17 cellular contexts compared by ENCODE assay signal in the genomic region with DNA sequence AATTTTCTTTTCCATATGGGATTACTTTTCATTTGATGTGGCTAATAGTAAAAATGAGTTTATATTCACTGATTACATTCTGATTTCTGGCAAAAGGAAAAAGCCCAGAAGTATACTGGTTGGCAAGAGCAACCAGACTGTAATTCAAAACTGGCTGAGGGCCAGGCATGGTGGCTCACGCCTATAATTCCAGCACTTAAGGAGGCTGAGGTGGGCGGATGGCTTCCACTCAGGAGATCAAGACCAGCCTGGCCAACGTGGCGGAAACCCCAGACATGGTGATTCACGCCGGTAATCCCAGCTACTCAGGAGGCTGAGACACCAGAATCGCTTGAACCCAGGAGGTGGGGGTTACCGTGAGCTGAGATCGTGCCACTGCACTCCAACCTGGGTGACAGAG. TPM values are rescaled to one million over a fixed set of nuclear protein-coding genes. Genes with fewer than 3 reads are reported as not detected.
DNase-seq lines count a peak whose midpoint lies in the region; ATAC-seq and TF ChIP-seq lines count a peak whose summit lies in the region.
"Had no signal": no experiment of that assay in that cellular context is flagged by ENCODE, and none has a peak within 500 bp of the region (broad histone marks: within the 10 kb centered on the region; RNA-seq: fewer than 3 reads in every experiment).

No MANE protein-coding gene starts in this region.

- in situ Hi-C loops in IMR-90 (cut with MboI; ENCODE audit: low sequenced_read_pairs), result no loop called here

- TF ChIP-seq CTCF in IMR-90 (conservative IDR thresholded peaks at IDR 0.05; ENCODE audit: low read depth, low read length) (no peak), fibroblast of villous mesenchyme (IDR thresholded peaks at IDR 0.05; ENCODE audit: insufficient read depth, low read depth, low read length) (no peak)

- H3K4ac ChIP-seq in IMR-90 (ENCODE audit: low read depth, low read length), result no peak overlapping the region

- no peaks in the 10 kb centered on the region for H3K9me3 ChIP-seq in IMR-90 (ENCODE audit: control insufficient read depth, insufficient read depth, low read length)
- no peaks in the 10 kb centered on the region for H3K9me3 ChIP-seq in adipocyte (ENCODE audit: control insufficient read depth, low read length)
- H3K9me3 ChIP-seq: Peyer's patch had no signal

- no peak overlapping the region for H3K4me3 ChIP-seq in IMR-90 (ENCODE audit: insufficient read depth, low read depth, low read length)
- no peak overlapping the region for H3K4me3 ChIP-seq in adipocyte (ENCODE audit: low read length)
- no peak overlapping the region for H3K4me3 ChIP-seq in fibroblast of villous mesenchyme (ENCODE audit: low read depth, low read length)
- H3K4me3 ChIP-seq: Peyer's patch had no signal

- peaks cover 4% of the 10 kb centered on the region; the same call in 1 of the 2 replicates for H3K4me1 ChIP-seq in IMR-90 (ENCODE audit: control insufficient read depth, insufficient read depth, low read length)
- H3K4me1 ChIP-seq in adipocyte (ENCODE audit: control insufficient read depth, insufficient read depth, low read length), result peaks cover 9% of the 10 kb centered on the region
- H3K4me1 ChIP-seq: Peyer's patch had no signal

- CTCF ChIA-PET in IMR-90 (lab: Yijun Ruan, JAX), result interaction anchor here (1.0 kb wide), 1 partner anchor 9 kb away, joined by 3 read pairs; no protein-coding TSS in a partner anchor
- CTCF ChIA-PET in activated CD4-positive, alpha-beta memory T cell treated with anti-CD3 and anti-CD28 coated beads, Interleukin-2, amount 10 ng/mL, durations not matched to agents 7 days and 5 days (lab: Charles Lee), result interaction anchor here (0.9 kb wide), 1 partner anchor 9 kb away, joined by 4 read pairs; no protein-coding TSS in a partner anchor

- no peak overlapping the region; the same call in 1 of the 2 replicates for H2AK5ac ChIP-seq in IMR-90 (ENCODE audit: low read depth, low read length)

- H3K4me1 Mint-ChIP-seq in activated CD4-positive, alpha-beta memory T cell treated with anti-CD3 and anti-CD28 coated beads, Interleukin-2, amount 10 ng/mL, durations not matched to agents 7 days and 5 days, result no peaks in the 10 kb centered on the region
- H3K4me1 Mint-ChIP-seq: stimulated activated naive B cell treated with anti-CD40 and anti-IgM and Interleukin-4, amounts not matched to agents 10 μg/mL and 1 μg/mL and 100 μg/mL, for 72 hours had no signal

- no peaks in the 10 kb centered on the region for H4K20me1 ChIP-seq in IMR-90 (ENCODE audit: insufficient read depth, low read length)

- H3K79me1 ChIP-seq in IMR-90 (ENCODE audit: low read depth in 1 of 2, low read length in 2 of 2), result peaks cover 12 to 38% of the 10 kb centered on the region in 2 experiments; a peak in 3 of 4 replicates

- dilution Hi-C loops in IMR-90 (cut with HindIII; ENCODE audit: low sequenced_read_pairs, unreplicated experiment), result no loop called here

- ATAC-seq in IMR-90 (ENCODE audit: low read depth) (peak; percentile 42; the same call in 1 of the 2 replicates), HG02759 (IDR thresholded peaks at IDR 0.05; ENCODE audit: unreplicated experiment) (no peak)
- ATAC-seq: HCT116; stimulated activated naive B cell treated with anti-CD40 and anti-IgM and Interleukin-4, amounts not matched to agents 10 μg/mL and 1 μg/mL and 100 μg/mL, for 72 hours had no signal

- H3K36me3 ChIP-seq in IMR-90 (ENCODE audit: control insufficient read depth, insufficient read depth, low read length), result peaks cover 15% of the 10 kb centered on the region
- H3K36me3 ChIP-seq in adipocyte (ENCODE audit: control insufficient read depth, insufficient read depth, low read length, severe bottlenecking), result no peaks in the 10 kb centered on the region
- H3K36me3 ChIP-seq: Peyer's patch had no signal

- no TSS peak for BruUV-seq in IMR-90 (replicated peaks; lab: Mats Ljungman, UMichigan)

- no peaks in the 10 kb centered on the region for H3K27me3 Mint-ChIP-seq in activated CD4-positive, alpha-beta memory T cell treated with anti-CD3 and anti-CD28 coated beads, Interleukin-2, amount 10 ng/mL, durations not matched to agents 7 days and 5 days
- H3K27me3 Mint-ChIP-seq: activated CD4-positive, alpha-beta memory T cell treated with anti-CD3 and anti-CD28 coated beads for 36 hours; stimulated activated naive B cell treated with anti-CD40 and anti-IgM and Interleukin-4, amounts not matched to agents 10 μg/mL and 1 μg/mL and 100 μg/mL, for 72 hours had no signal

- no peak overlapping the region for H3K23ac ChIP-seq in IMR-90 (ENCODE audit: low read depth, low read length)

- H3K14ac ChIP-seq in IMR-90 (replicated peaks; ENCODE audit: low read depth, low read length), result no peak overlapping the region

- no peak overlapping the region for H2BK5ac ChIP-seq in IMR-90 (ENCODE audit: low read depth, low read length, poor library complexity, severe bottlenecking)

- no peak overlapping the region for H2BK20ac ChIP-seq in IMR-90 (ENCODE audit: low read depth, low read length)

- 66% methylated on average over 5 of the region's 9 CpGs; no CpG with 5 or more reads in 1 of the 2 experiments for WGBS in IMR-90 (ENCODE audit: extremely low coverage in 2 of 2, insufficient read length in 1 of 2), 2 experiments

- H2AFZ ChIP-seq in IMR-90 (replicated peaks; ENCODE audit: low read length, poor library complexity), result no peak overlapping the region

- no peak overlapping the region for H4K5ac ChIP-seq in IMR-90 (ENCODE audit: low read depth, low read length)

- H3K27ac Mint-ChIP-seq in activated CD4-positive, alpha-beta memory T cell treated with anti-CD3 and anti-CD28 coated beads, Interleukin-2, amount 10 ng/mL, durations not matched to agents 7 days and 5 days, result no peak overlapping the region
- H3K27ac Mint-ChIP-seq: activated CD4-positive, alpha-beta memory T cell treated with anti-CD3 and anti-CD28 coated beads for 36 hours; stimulated activated naive B cell treated with anti-CD40 and anti-IgM and Interleukin-4, amounts not matched to agents 10 μg/mL and 1 μg/mL and 100 μg/mL, for 72 hours had no signal

- no peaks in the 10 kb centered on the region for H3K9me3 Mint-ChIP-seq in activated CD4-positive, alpha-beta memory T cell treated with anti-CD3 and anti-CD28 coated beads, Interleukin-2, amount 10 ng/mL, durations not matched to agents 7 days and 5 days
- H3K9me3 Mint-ChIP-seq: activated CD4-positive, alpha-beta memory T cell treated with anti-CD3 and anti-CD28 coated beads for 36 hours; stimulated activated naive B cell treated with anti-CD40 and anti-IgM and Interleukin-4, amounts not matched to agents 10 μg/mL and 1 μg/mL and 100 μg/mL, for 72 hours had no signal

- no peak for TF ChIP-seq RAD21 in IMR-90 (IDR thresholded peaks at IDR 0.05; ENCODE audit: low read length)

- H3K4me2 ChIP-seq in IMR-90 (ENCODE audit: low read depth, low read length), result no peak overlapping the region

- POLR2A ChIA-PET in IMR-90 (lab: Charles Lee; ENCODE audit: unreplicated experiment), result no interaction called here
- POLR2A ChIA-PET in activated CD4-positive, alpha-beta memory T cell treated with anti-CD3 and anti-CD28 coated beads, Interleukin-2, amount 10 ng/mL, durations not matched to agents 7 days and 5 days (lab: Charles Lee), result interaction anchor here (1.1 kb wide), 1 partner anchor 15 kb away, joined by 4 read pairs; the partner anchor contains the start of gene SYT11

- H2BK15ac ChIP-seq in IMR-90 (ENCODE audit: low read depth, low read length), result no peak overlapping the region

- H3K36me3 Mint-ChIP-seq in activated CD4-positive, alpha-beta memory T cell treated with anti-CD3 and anti-CD28 coated beads, Interleukin-2, amount 10 ng/mL, durations not matched to agents 7 days and 5 days (ENCODE audit: low read depth), result peaks cover 20% of the 10 kb centered on the region

- intact Hi-C loops in IMR-90 (cut with micrococcal nuclease), result no loop called here

- H3K4me3 Mint-ChIP-seq in activated CD4-positive, alpha-beta memory T cell treated with anti-CD3 and anti-CD28 coated beads, Interleukin-2, amount 10 ng/mL, durations not matched to agents 7 days and 5 days, result no peak overlapping the region
- H3K4me3 Mint-ChIP-seq: activated CD4-positive, alpha-beta memory T cell treated with anti-CD3 and anti-CD28 coated beads for 36 hours; stimulated activated naive B cell treated with anti-CD40 and anti-IgM and Interleukin-4, amounts not matched to agents 10 μg/mL and 1 μg/mL and 100 μg/mL, for 72 hours had no signal

- H3K18ac ChIP-seq in IMR-90 (ENCODE audit: low read depth, low read length), result no peak overlapping the region

- TF ChIP-seq POLR2A in IMR-90 (IDR thresholded peaks at IDR 0.05; ENCODE audit: low read depth, low read length), result no peak

- H3K27ac ChIP-seq in IMR-90 (ENCODE audit: insufficient read depth, low read length), result no peak overlapping the region
- H3K27ac ChIP-seq: Peyer's patch had no signal

- H4K8ac ChIP-seq in IMR-90 (ENCODE audit: low read depth in 2 of 2, low read length in 2 of 2), result no peak overlapping the region

- H3K9me1 ChIP-seq in IMR-90 (ENCODE audit: insufficient read depth, low read length), result 0 out of 2 replicates have a peak, but pooled peaks cover 3% of the 10 kb centered on the region

- peak overlapping the region; percentile 10 for H2AK9ac ChIP-seq in IMR-90 (replicated peaks; ENCODE audit: low read depth, low read length, poor library complexity)

- H3K27me3 ChIP-seq in IMR-90 (ENCODE audit: control insufficient read depth, insufficient read depth, low read length) (no peaks in the 10 kb centered on the region), adipocyte (replicated peaks; ENCODE audit: control insufficient read depth, insufficient read depth, low read length) (no peaks in the 10 kb centered on the region)
- H3K27me3 ChIP-seq: Peyer's patch had no signal

- DNase-seq in A172 (ENCODE audit: low spot score), result peak; percentile 79
- DNase-seq in IMR-90, result peak; percentile 80
- peak; percentile 58 for DNase-seq in adipocyte (ENCODE audit: low read depth)
- DNase-seq in fibroblast of villous mesenchyme (ENCODE audit: low read depth), result peak; percentile 42
- DNase-seq in activated CD4-positive, alpha-beta memory T cell treated with anti-CD3 and anti-CD28 coated beads, Interleukin-2, amount 10 ng/mL, durations not matched to agents 7 days and 5 days, result no peak
- no peak for DNase-seq in NCI-H1694 (lab: John Stamatoyannopoulos, UW)
- no peak for DNase-seq in stimulated activated CD4-positive, alpha-beta T cell treated with anti-CD3 and anti-CD28 coated beads, Interleukin-1b, Interleukin-23, amount 100 ng/mL, for 48 hours
- DNase-seq: activated CD4-positive, alpha-beta memory T cell treated with anti-CD3 and anti-CD28 coated beads for 36 hours; activated gamma-delta T cell treated with Interleukin-2 at 50 U/mL for 16 hours; cerebellar nuclear complex; islet precursor cell; NCI-H1694 treated with DMSO at 0.1 percent for 48 hours; stimulated activated CD4-positive, alpha-beta T cell treated with anti-CD3 and anti-CD28 coated beads, Interleukin-4, amount 100 ng/mL, for 24 hours; stimulated activated naive B cell treated with anti-CD40 and anti-IgM and Interleukin-4, amounts not matched to agents 10 μg/mL and 1 μg/mL and 100 μg/mL, for 72 hours had no signal

- no peak overlapping the region for H3K9ac ChIP-seq in IMR-90 (ENCODE audit: low read depth, low read length)
- no peak overlapping the region for H3K9ac ChIP-seq in adipocyte (ENCODE audit: low read length)

- H2BK120ac ChIP-seq in IMR-90 (ENCODE audit: low read depth, low read length), result no peak overlapping the region

- H3K56ac ChIP-seq in IMR-90 (ENCODE audit: extremely low read depth, insufficient read depth, low read length), result no peak overlapping the region

- no peak overlapping the region for H4K91ac ChIP-seq in IMR-90 (ENCODE audit: insufficient read depth, low read depth, low read length)

RNA-seq across cellular contexts. Expression of gene SYT11, which starts 14.5 kb away (rescaled TPM):
- 63.9 and 64.5 TPM in 2 replicates for total RNA-seq in A172 (2014; rRNA removed; shearing (Covaris generic))
- total RNA-seq in IMR-90 (2012; rRNA removed) (37.8 and 43.7 TPM in 2 replicates), fibroblast of villous mesenchyme (27.4 and 47.5 TPM in 2 replicates)
- polyA plus RNA-seq in IMR-90 (2012; rRNA removed), result 22.9 TPM in 2 replicates
- polyA plus RNA-seq in IMR-90 (2012; cell fraction: cytosol; rRNA removed), result 12.1 TPM in 2 replicates
- polyA plus RNA-seq in IMR-90 (2012; cell fraction: nucleus; rRNA removed; ENCODE audit: low replicate concordance), result 7.0 and 11.9 TPM in 2 replicates
- total RNA-seq in activated CD4-positive, alpha-beta memory T cell treated with anti-CD3 and anti-CD28 coated beads, Interleukin-2, amount 10 ng/mL, durations not matched to agents 7 days and 5 days, result 10 to 100 TPM; 30.7 to 31.6 TPM

RNA-seq across cellular contexts. Expression of gene GON4L, which starts 16.8 kb away (rescaled TPM):
- total RNA-seq in A172 (2014; rRNA removed; shearing (Covaris generic)), result 26.9 and 29.6 TPM in 2 replicates
- total RNA-seq in IMR-90 (2012; rRNA removed) (29.4 and 30.3 TPM in 2 replicates), fibroblast of villous mesenchyme (35.8 and 42.7 TPM in 2 replicates)
- polyA plus RNA-seq in IMR-90 (2012; rRNA removed), result 19.2 and 21.2 TPM in 2 replicates
- polyA plus RNA-seq in IMR-90 (2012; cell fraction: cytosol; rRNA removed), result 7.1 and 8.6 TPM in 2 replicates
- polyA plus RNA-seq in IMR-90 (2012; cell fraction: nucleus; rRNA removed; ENCODE audit: low replicate concordance), result 47.8 and 92.4 TPM in 2 replicates
- 10 to 100 TPM; 76.4 to 76.6 TPM for total RNA-seq in activated CD4-positive, alpha-beta memory T cell treated with anti-CD3 and anti-CD28 coated beads, Interleukin-2, amount 10 ng/mL, durations not matched to agents 7 days and 5 days

RNA-seq across cellular contexts. Expression of gene RIT1, which starts 37.3 kb away (rescaled TPM):
- 65.1 and 81.9 TPM in 2 replicates for total RNA-seq in A172 (2014; rRNA removed; shearing (Covaris generic))
- total RNA-seq in IMR-90 (2012; rRNA removed), result 46.8 and 52.2 TPM in 2 replicates
- polyA plus RNA-seq in IMR-90 (2012; rRNA removed), result 26.2 and 29.6 TPM in 2 replicates
- 8.5 and 14.4 TPM in 2 replicates for polyA plus RNA-seq in IMR-90 (2012; cell fraction: cytosol; rRNA removed)
- polyA plus RNA-seq in IMR-90 (2012; cell fraction: nucleus; rRNA removed; ENCODE audit: low replicate concordance), result 5.5 and 26.8 TPM in 2 replicates
- total RNA-seq in fibroblast of villous mesenchyme, result 44.5 and 54.8 TPM in 2 replicates
- total RNA-seq in activated CD4-positive, alpha-beta memory T cell treated with anti-CD3 and anti-CD28 coated beads, Interleukin-2, amount 10 ng/mL, durations not matched to agents 7 days and 5 days, result 10 to 100 TPM; 25.0 to 30.9 TPM

Comparison
In these comparisons a context has a peak if more than half of its experiments do, and no peak if none do; other contexts are left out.
1. DNase-seq: peak in A172 (single experiment), IMR-90 (single experiment), adipocyte (single experiment) and fibroblast of villous mesenchyme (single experiment); none in activated CD4-positive, alpha-beta memory T cell treated with anti-CD3 and anti-CD28 coated beads, Interleukin-2, amount 10 ng/mL, durations not matched to agents 7 days and 5 days (single experiment), NCI-H1694 (single experiment) and stimulated activated CD4-positive, alpha-beta T cell treated with anti-CD3 and anti-CD28 coated beads, Interleukin-1b, Interleukin-23, amount 100 ng/mL, for 48 hours (single experiment).